ENCODE assay signal across 21 cellular contexts in the genomic region with DNA sequence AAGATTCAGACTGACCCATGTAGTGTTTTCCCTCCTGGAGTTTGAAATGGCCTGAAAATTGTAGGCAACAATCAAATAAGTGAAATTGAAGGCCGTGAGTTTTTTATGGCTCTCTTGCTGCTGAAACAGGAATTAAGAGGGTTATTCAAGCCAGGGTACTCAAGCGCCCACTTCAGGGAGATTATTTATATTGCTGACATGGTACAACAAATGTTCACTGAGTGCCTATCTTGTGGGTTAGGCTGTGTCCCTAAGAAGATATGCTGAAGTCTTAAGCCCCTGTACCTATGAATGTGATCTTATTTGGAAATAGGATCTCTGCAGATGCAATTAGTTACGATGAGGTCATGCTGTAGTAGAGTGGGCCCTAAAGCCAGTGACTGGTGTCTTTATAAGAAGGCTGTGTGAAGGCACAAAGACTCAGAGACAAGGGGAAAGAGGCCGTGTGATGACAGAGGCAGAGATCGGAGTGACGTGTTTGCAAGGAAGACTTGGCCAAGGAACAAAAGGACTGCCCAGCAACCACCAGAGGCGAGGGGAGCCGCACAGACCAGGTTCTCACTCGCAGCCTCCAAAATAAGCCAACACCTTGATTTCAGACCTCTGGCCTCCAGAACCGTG.
DNase-seq lines count a peak whose midpoint lies in the region; ATAC-seq and TF ChIP-seq lines count a peak whose summit lies in the region.
"Had no signal": no experiment of that assay in that cellular context is flagged by ENCODE, and none has a peak within 500 bp of the region (broad histone marks: within the 10 kb centered on the region; RNA-seq: fewer than 3 reads in every experiment).

No MANE protein-coding gene starts in this region.

- CTCF ChIA-PET in WTC11 (lab: Charles Lee): no interaction called here

- ATAC-seq in WTC11 (no peak), left cardiac atrium (no peak)
- ATAC-seq: activated CD4-positive, CD25-positive, alpha-beta regulatory T cell treated with anti-CD3 and anti-CD28 coated beads, Interleukin-2, amount 50 U/mL, for 24 hours; gastroesophageal sphincter; left colon had no signal

- no peak for TF ChIP-seq POLR2A in spleen (IDR thresholded peaks at IDR 0.05)

- no peaks in the 10 kb centered on the region for H3K4me1 ChIP-seq in spleen
- H3K4me1 ChIP-seq: gastroesophageal sphincter, SJSA1 had no signal

- H3K27ac ChIP-seq in spleen: no peak overlapping the region
- H3K27ac ChIP-seq: epithelial cell of prostate, gastroesophageal sphincter, SJSA1 had no signal

- H3K27ac Mint-ChIP-seq in WTC11 (peak overlapping the region; percentile 53; the same call in 1 of the 2 replicates), neural crest cell (ENCODE audit: unreplicated experiment) (peak overlapping the region; percentile 24)
- H3K27ac Mint-ChIP-seq: activated naive CD8-positive, alpha-beta T cell treated with anti-CD3 and anti-CD28 coated beads, Interleukin-2, amount 10 ng/mL, durations not matched to agents 7 days and 5 days; CD8-positive, alpha-beta memory T cell; dendritic cell treated with granulocyte-macrophage colony-stimulating factor and Interleukin-4, amounts not matched to agents 40 ng/mL and 50 ng/mL, for 4 days; T-helper 2 cell treated with Interferon-gamma antibody and Interleukin-4, amounts not matched to agents 5 μg/mL and 100 μg/mL, for 36 hours had no signal

- no peak overlapping the region for H3K4me3 Mint-ChIP-seq in WTC11
- H3K4me3 Mint-ChIP-seq in neural crest cell: no peak overlapping the region
- H3K4me3 Mint-ChIP-seq: activated naive CD8-positive, alpha-beta T cell treated with anti-CD3 and anti-CD28 coated beads, Interleukin-2, amount 10 ng/mL, durations not matched to agents 7 days and 5 days; CD8-positive, alpha-beta memory T cell; dendritic cell treated with granulocyte-macrophage colony-stimulating factor and Interleukin-4, amounts not matched to agents 40 ng/mL and 50 ng/mL, for 4 days; H9; T-helper 2 cell treated with Interferon-gamma antibody and Interleukin-4, amounts not matched to agents 5 μg/mL and 100 μg/mL, for 36 hours had no signal

- H3K36me3 Mint-ChIP-seq in WTC11: no peaks in the 10 kb centered on the region
- H3K36me3 Mint-ChIP-seq in neural crest cell (ENCODE audit: low read depth): no peaks in the 10 kb centered on the region
- H3K36me3 Mint-ChIP-seq: activated naive CD8-positive, alpha-beta T cell treated with anti-CD3 and anti-CD28 coated beads, Interleukin-2, amount 10 ng/mL, durations not matched to agents 7 days and 5 days; CD8-positive, alpha-beta memory T cell had no signal

- WGBS in spleen, 5 donors: 82 to 93% (median 91%) methylated on average over 9 to 10 of the region's 10 CpGs

- intact Hi-C loops in left cardiac atrium (cut with DNase I) (no loop called here), spleen (cut with DNase I; ENCODE audit: low total_unique reads) (no loop called here)

- H3K27me3 ChIP-seq in spleen (replicated peaks in 1 of 7): no peaks in the 10 kb centered on the region
- H3K27me3 ChIP-seq: gastroesophageal sphincter, SJSA1 had no signal

- 0 out of 2 replicates have a peak, but pooled peaks cover 3% of the 10 kb centered on the region for H3K4me1 Mint-ChIP-seq in WTC11
- H3K4me1 Mint-ChIP-seq in neural crest cell: peaks cover 12% of the 10 kb centered on the region
- H3K4me1 Mint-ChIP-seq: activated naive CD8-positive, alpha-beta T cell treated with anti-CD3 and anti-CD28 coated beads, Interleukin-2, amount 10 ng/mL, durations not matched to agents 7 days and 5 days; CD8-positive, alpha-beta memory T cell had no signal

- H3K9me3 Mint-ChIP-seq in WTC11 (peaks cover 6% of the 10 kb centered on the region; the same call in 1 of the 2 replicates), neural crest cell (no peaks in the 10 kb centered on the region)
- H3K9me3 Mint-ChIP-seq: activated naive CD8-positive, alpha-beta T cell treated with anti-CD3 and anti-CD28 coated beads, Interleukin-2, amount 10 ng/mL, durations not matched to agents 7 days and 5 days; dendritic cell treated with granulocyte-macrophage colony-stimulating factor and Interleukin-4, amounts not matched to agents 40 ng/mL and 50 ng/mL, for 4 days; H9; T-helper 2 cell treated with Interferon-gamma antibody and Interleukin-4, amounts not matched to agents 5 μg/mL and 100 μg/mL, for 36 hours had no signal

- POLR2A ChIA-PET in WTC11 (lab: Charles Lee): no interaction called here

- no peaks in the 10 kb centered on the region for H3K9me3 ChIP-seq in spleen
- H3K9me3 ChIP-seq: gastroesophageal sphincter, SJSA1 had no signal

- H3K36me3 ChIP-seq in spleen: no peaks in the 10 kb centered on the region
- H3K36me3 ChIP-seq: gastroesophageal sphincter, SJSA1 had no signal

- no peak overlapping the region for H3K4me3 ChIP-seq in spleen
- H3K4me3 ChIP-seq: gastroesophageal sphincter, SJSA1 had no signal

- no peaks in the 10 kb centered on the region for H3K27me3 Mint-ChIP-seq in WTC11 (ENCODE audit: low read depth)
- no peaks in the 10 kb centered on the region for H3K27me3 Mint-ChIP-seq in neural crest cell (ENCODE audit: low read depth)
- H3K27me3 Mint-ChIP-seq: activated naive CD8-positive, alpha-beta T cell treated with anti-CD3 and anti-CD28 coated beads, Interleukin-2, amount 10 ng/mL, durations not matched to agents 7 days and 5 days had no signal

- DNase-seq in Daoy (ENCODE audit: low read depth): peak; percentile 21
- peak; percentile 36 for DNase-seq in NCI-H2107 treated with DMSO at 0.1 percent for 48 hours (lab: John Stamatoyannopoulos, UW; ENCODE audit: unreplicated experiment)
- no peak for DNase-seq in WTC11 (ENCODE audit: low spot score)
- DNase-seq in neural crest cell (ENCODE audit: low read depth, low spot score): no peak
- DNase-seq in NCI-H146 (lab: John Stamatoyannopoulos, UW): no peak
- no peak for DNase-seq in NCI-H2171 (lab: John Stamatoyannopoulos, UW)
- DNase-seq in left cardiac atrium: no peak
- no peak for DNase-seq in spleen
- DNase-seq: activated naive CD8-positive, alpha-beta T cell treated with anti-CD3 and anti-CD28 coated beads, Interleukin-2, amount 10 ng/mL, durations not matched to agents 7 days and 5 days; CD8-positive, alpha-beta memory T cell; EL; H9; left colon; NCI-H446; OCI-M1 had no signal

- TF ChIP-seq CTCF in WTC11 (IDR thresholded peaks at IDR 0.05) (no peak), neural crest cell (conservative IDR thresholded peaks at IDR 0.05) (no peak), spleen (IDR thresholded peaks at IDR 0.05 in 8 of 11, conservative IDR thresholded peaks at IDR 0.05 in 3 of 11) (no peak)

TF ChIP-seq in WTC11, 78 proteins besides CTCF, POLR2A, EP300 and RAD21:
- TF ChIP-seq, protein P1, sequence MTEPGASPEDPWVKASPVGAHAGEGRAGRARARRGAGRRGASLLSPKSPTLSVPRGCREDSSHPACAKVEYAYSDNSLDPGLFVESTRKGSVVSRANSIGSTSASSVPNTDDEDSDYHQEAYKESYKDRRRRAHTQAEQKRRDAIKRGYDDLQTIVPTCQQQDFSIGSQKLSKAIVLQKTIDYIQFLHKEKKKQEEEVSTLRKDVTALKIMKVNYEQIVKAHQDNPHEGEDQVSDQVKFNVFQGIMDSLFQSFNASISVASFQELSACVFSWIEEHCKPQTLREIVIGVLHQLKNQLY (CRISPR knock-in tag; IDR thresholded peaks at IDR 0.05): no peak
- TF ChIP-seq, protein P2, sequence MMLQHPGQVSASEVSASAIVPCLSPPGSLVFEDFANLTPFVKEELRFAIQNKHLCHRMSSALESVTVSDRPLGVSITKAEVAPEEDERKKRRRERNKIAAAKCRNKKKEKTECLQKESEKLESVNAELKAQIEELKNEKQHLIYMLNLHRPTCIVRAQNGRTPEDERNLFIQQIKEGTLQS (CRISPR knock-in tag; conservative IDR thresholded peaks at IDR 0.05): no peak
- TF ChIP-seq GTF2I (CRISPR knock-in tag; conservative IDR thresholded peaks at IDR 0.05) (no peak), ZNF416 (CRISPR knock-in tag; IDR thresholded peaks at IDR 0.05) (no peak), NR3C1 (CRISPR knock-in tag; conservative IDR thresholded peaks at IDR 0.05; ENCODE audit: low read depth) (no peak), NFYB (CRISPR knock-in tag; conservative IDR thresholded peaks at IDR 0.05; ENCODE audit: low read depth) (no peak), ZNF121 (CRISPR knock-in tag; IDR thresholded peaks at IDR 0.05) (no peak), CREM (CRISPR knock-in tag; IDR thresholded peaks at IDR 0.05) (no peak), JAZF1 (CRISPR knock-in tag; IDR thresholded peaks at IDR 0.05) (no peak), ZNF263 (CRISPR knock-in tag; IDR thresholded peaks at IDR 0.05; ENCODE audit: low read depth) (no peak)
- TF ChIP-seq, protein P3, sequence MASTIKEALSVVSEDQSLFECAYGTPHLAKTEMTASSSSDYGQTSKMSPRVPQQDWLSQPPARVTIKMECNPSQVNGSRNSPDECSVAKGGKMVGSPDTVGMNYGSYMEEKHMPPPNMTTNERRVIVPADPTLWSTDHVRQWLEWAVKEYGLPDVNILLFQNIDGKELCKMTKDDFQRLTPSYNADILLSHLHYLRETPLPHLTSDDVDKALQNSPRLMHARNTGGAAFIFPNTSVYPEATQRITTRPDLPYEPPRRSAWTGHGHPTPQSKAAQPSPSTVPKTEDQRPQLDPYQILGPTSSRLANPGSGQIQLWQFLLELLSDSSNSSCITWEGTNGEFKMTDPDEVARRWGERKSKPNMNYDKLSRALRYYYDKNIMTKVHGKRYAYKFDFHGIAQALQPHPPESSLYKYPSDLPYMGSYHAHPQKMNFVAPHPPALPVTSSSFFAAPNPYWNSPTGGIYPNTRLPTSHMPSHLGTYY (CRISPR knock-in tag; IDR thresholded peaks at IDR 0.05): no peak

Comparison
In these comparisons a context has a peak if more than half of its experiments do, and no peak if none do; other contexts are left out.
1. DNase-seq: peak in Daoy (single experiment) and NCI-H2107 treated with DMSO at 0.1 percent for 48 hours (single experiment); none in WTC11 (single experiment), neural crest cell (single experiment), NCI-H146 (single experiment), NCI-H2171 (single experiment), left cardiac atrium (single experiment) and spleen (single experiment).